ENCODE assay signal across 27 cellular contexts in the genomic region with DNA sequence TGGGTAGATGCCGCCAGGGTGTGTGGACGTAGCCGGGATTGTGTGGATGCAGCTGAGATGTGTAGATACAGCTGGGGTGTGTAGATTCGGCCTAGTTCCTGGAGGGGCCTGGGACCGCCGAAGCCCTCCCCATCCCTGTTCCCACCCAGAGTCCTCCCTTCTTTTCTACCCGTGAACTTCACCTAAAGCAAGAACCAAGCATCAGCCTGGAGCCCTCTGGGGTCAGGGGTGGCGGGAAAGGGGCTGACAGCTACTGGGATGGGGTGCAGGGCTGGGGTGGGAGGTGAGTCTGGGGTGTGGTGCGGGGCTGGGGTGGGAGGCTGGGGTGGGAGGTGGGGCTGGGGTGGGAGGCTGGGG. TPM values are rescaled to one million over a fixed set of nuclear protein-coding genes. Genes with fewer than 3 reads are reported as not detected.
"Had no signal": no experiment of that assay in that cellular context is flagged by ENCODE, and none has a peak within 500 bp of the region (broad histone marks: within the 10 kb centered on the region; RNA-seq: fewer than 3 reads in every experiment).

No MANE protein-coding gene starts in this region.

- H3K4me1 Mint-ChIP-seq: central memory CD8-positive, alpha-beta T cell; endodermal cell had no signal

- H3K9me3 Mint-ChIP-seq: activated CD4-positive, alpha-beta memory T cell treated with anti-CD3 and anti-CD28 coated beads, Interleukin-2, amount 10 ng/mL, durations not matched to agents 7 days and 5 days; activated CD4-positive, alpha-beta T cell treated with anti-CD3 and anti-CD28 coated beads, Interleukin-2, amount 10 ng/mL, durations not matched to agents 7 days and 5 days; activated naive CD4-positive, alpha-beta T cell treated with anti-CD3 and anti-CD28 coated beads, Interleukin-2, amount 50 U/mL, for 72 hours; activated T-helper 2 cell treated with anti-CD3 and anti-CD28 coated beads, Interferon-gamma antibody, Interleukin-2, Interleukin-4, amounts not matched to agents 10 μg/mL and 5 μg/mL and 100 μg/mL, durations not matched to agents 14 hours and 24 hours and 36 hours; central memory CD8-positive, alpha-beta T cell; dendritic cell treated with granulocyte-macrophage colony-stimulating factor and Interleukin-4, amounts not matched to agents 40 ng/mL and 50 ng/mL, for 4 days; endodermal cell; neural progenitor cell; stimulated activated naive CD8-positive, alpha-beta T cell treated with anti-CD3 and anti-CD28 coated beads, Interleukin-15, Interleukin-2, amounts not matched to agents 100 ng/mL and 50 ng/mL, for 24 hours had no signal

- H3K36me3 ChIP-seq: esophagus muscularis mucosa, heart left ventricle, neural progenitor cell, spleen, upper lobe of right lung had no signal

- H3K36me3 Mint-ChIP-seq: activated naive CD4-positive, alpha-beta T cell treated with anti-CD3 and anti-CD28 coated beads, Interleukin-2, amount 50 U/mL, for 72 hours; naive thymus-derived CD8-positive, alpha-beta T cell; neural progenitor cell had no signal

- FAIRE-seq: bronchial epithelial cell had no signal

- H3K9me3 ChIP-seq: esophagus muscularis mucosa, heart left ventricle, spleen, upper lobe of right lung had no signal

- DNase-seq: activated CD4-positive, alpha-beta memory T cell treated with anti-CD3 and anti-CD28 coated beads, Interleukin-2, amount 10 ng/mL, durations not matched to agents 7 days and 5 days; activated CD4-positive, alpha-beta T cell treated with anti-CD3 and anti-CD28 coated beads for 1 hour; activated CD4-positive, alpha-beta T cell treated with anti-CD3 and anti-CD28 coated beads, Interleukin-2, amount 10 ng/mL, durations not matched to agents 7 days and 5 days; activated CD8-positive, alpha-beta memory T cell treated with anti-CD3 and anti-CD28 coated beads, Interleukin-2, amount 50 U/mL, for 48 hours; activated naive CD4-positive, alpha-beta T cell; activated T-cell treated with anti-CD3 and anti-CD28 coated beads, Interleukin-2, amount 50 U/mL, for 48 hours; endodermal cell; foreskin keratinocyte; heart left ventricle; hypothalamus; midbrain; naive thymus-derived CD8-positive, alpha-beta T cell; right cardiac atrium; spleen; substantia nigra; T-helper 2 cell; upper lobe of right lung had no signal

- H3K27ac ChIP-seq: esophagus muscularis mucosa, foreskin keratinocyte, heart left ventricle, neural progenitor cell, spleen, upper lobe of right lung had no signal

- ATAC-seq: foreskin keratinocyte, heart left ventricle, right cardiac atrium, upper lobe of right lung had no signal

- H3K4me3 ChIP-seq: esophagus muscularis mucosa, heart left ventricle, spleen, upper lobe of right lung had no signal

- H3K4me1 ChIP-seq: foreskin keratinocyte, upper lobe of right lung had no signal

- H3K9ac ChIP-seq: neural progenitor cell had no signal

- H3K4me3 Mint-ChIP-seq: activated CD4-positive, alpha-beta memory T cell treated with anti-CD3 and anti-CD28 coated beads, Interleukin-2, amount 10 ng/mL, durations not matched to agents 7 days and 5 days; activated CD4-positive, alpha-beta T cell treated with anti-CD3 and anti-CD28 coated beads, Interleukin-2, amount 10 ng/mL, durations not matched to agents 7 days and 5 days; central memory CD8-positive, alpha-beta T cell; dendritic cell treated with granulocyte-macrophage colony-stimulating factor and Interleukin-4, amounts not matched to agents 40 ng/mL and 50 ng/mL, for 4 days; endodermal cell; stimulated activated naive CD8-positive, alpha-beta T cell treated with anti-CD3 and anti-CD28 coated beads, Interleukin-15, Interleukin-2, amounts not matched to agents 100 ng/mL and 50 ng/mL, for 24 hours had no signal

- H3K27ac Mint-ChIP-seq: activated CD4-positive, alpha-beta memory T cell treated with anti-CD3 and anti-CD28 coated beads, Interleukin-2, amount 10 ng/mL, durations not matched to agents 7 days and 5 days; activated CD4-positive, alpha-beta T cell treated with anti-CD3 and anti-CD28 coated beads, Interleukin-2, amount 10 ng/mL, durations not matched to agents 7 days and 5 days; activated naive CD4-positive, alpha-beta T cell treated with anti-CD3 and anti-CD28 coated beads, Interleukin-2, amount 50 U/mL, for 72 hours; activated T-helper 2 cell treated with anti-CD3 and anti-CD28 coated beads, Interferon-gamma antibody, Interleukin-2, Interleukin-4, amounts not matched to agents 10 μg/mL and 5 μg/mL and 100 μg/mL, durations not matched to agents 14 hours and 24 hours and 36 hours; dendritic cell treated with granulocyte-macrophage colony-stimulating factor and Interleukin-4, amounts not matched to agents 40 ng/mL and 50 ng/mL, for 4 days; endodermal cell; stimulated activated naive CD8-positive, alpha-beta T cell treated with anti-CD3 and anti-CD28 coated beads, Interleukin-15, Interleukin-2, amounts not matched to agents 100 ng/mL and 50 ng/mL, for 24 hours had no signal

RNA-seq across cellular contexts. Expression of a gene that starts 0.8 kb away (rescaled TPM):
- total RNA-seq: activated CD4-positive, alpha-beta memory T cell treated with anti-CD3 and anti-CD28 coated beads, Interleukin-2, amount 10 ng/mL, durations not matched to agents 7 days and 5 days; activated CD4-positive, alpha-beta T cell treated with anti-CD3 and anti-CD28 coated beads, Interleukin-2, amount 10 ng/mL, durations not matched to agents 7 days and 5 days; activated naive CD4-positive, alpha-beta T cell treated with anti-CD3 and anti-CD28 coated beads, Interleukin-2, amount 50 U/mL, for 72 hours; activated T-helper 2 cell treated with anti-CD3 and anti-CD28 coated beads, Interferon-gamma antibody, Interleukin-2, Interleukin-4, amounts not matched to agents 10 μg/mL and 5 μg/mL and 100 μg/mL, durations not matched to agents 14 hours and 24 hours and 36 hours; bronchial epithelial cell; foreskin keratinocyte; kidney epithelial cell; lower leg skin; naive thymus-derived CD8-positive, alpha-beta T cell; upper lobe of right lung had no signal
- polyA plus RNA-seq: foreskin keratinocyte; naive thymus-derived CD8-positive, alpha-beta T cell; right cardiac atrium had no signal

RNA-seq across cellular contexts. Expression of a gene that starts 52.9 kb away (rescaled TPM):
- total RNA-seq: bronchial epithelial cell, esophagus muscularis mucosa, foreskin keratinocyte, kidney epithelial cell, right cardiac atrium, upper lobe of right lung had no signal
- polyA plus RNA-seq: foreskin keratinocyte, heart left ventricle, right cardiac atrium had no signal
